Comparison of ENCODE assay signal across 13 cellular contexts in genomic region chr2:182426915-182427233, GRCh38. TPM values are rescaled to one million over a fixed set of nuclear protein-coding genes. Genes with fewer than 3 reads are reported as not detected.
DNase-seq lines count a peak whose midpoint lies in the region; ATAC-seq and TF ChIP-seq lines count a peak whose summit lies in the region.
"Had no signal": no experiment of that assay in that cellular context is flagged by ENCODE, and none has a peak within 500 bp of the region (broad histone marks: within the 10 kb centered on the region; RNA-seq: fewer than 3 reads in every experiment).

PDE1A (minus strand) TSS chr2:182427036.

- H3K9me3 ChIP-seq in gastroesophageal sphincter (no peaks in the 10 kb centered on the region), uterus (no peaks in the 10 kb centered on the region)

- H3K36me3 ChIP-seq in gastroesophageal sphincter = no peaks in the 10 kb centered on the region
- H3K36me3 ChIP-seq in uterus = no peaks in the 10 kb centered on the region

- no peak for TF ChIP-seq EP300 in gastroesophageal sphincter (IDR thresholded peaks at IDR 0.05)

- TF ChIP-seq CTCF in gastroesophageal sphincter (IDR thresholded peaks at IDR 0.05) (no peak), omental fat pad (IDR thresholded peaks at IDR 0.05) (no peak), uterus (IDR thresholded peaks at IDR 0.05) (no peak)

- no peaks in the 10 kb centered on the region for H3K4me1 ChIP-seq in gastroesophageal sphincter
- H3K4me1 ChIP-seq in uterus = no peaks in the 10 kb centered on the region

- H3K27ac ChIP-seq in gastroesophageal sphincter (peak within 1 kb of the TSS; percentile 59 to 67 (median 64)), uterus (peak within 1 kb of the TSS; percentile 71 to 78)
- H3K27ac ChIP-seq: RWPE1 had no signal

- H3K4me3 ChIP-seq in gastroesophageal sphincter (peak within 1 kb of the TSS; percentile 30 to 44), uterus (peak within 1 kb of the TSS; percentile 40 to 46)

- DNase-seq in DMS79 treated with DMSO at 0.1 percent for 48 hours (lab: John Stamatoyannopoulos, UW) (peak; percentile 13), DMS79 (lab: John Stamatoyannopoulos, UW) (no peak), omental fat pad (ENCODE audit: low spot score) (no peak), uterus (peak in 1 of 2 donors; percentile 16), NCI-H1048 (lab: John Stamatoyannopoulos, UW) (no peak), T1000 (lab: John Stamatoyannopoulos, UW) (no peak)
- DNase-seq: 8988T; NCI-H187; stimulated activated CD4-positive, alpha-beta T cell treated with anti-CD3 and anti-CD28 coated beads, Interleukin-12 subunit alpha, Interleukin-12 subunit beta, amount 100 ng/mL, for 4 hours had no signal

- WGBS in gastroesophageal sphincter (ENCODE audit: low coverage in 1 of 2), 2 donors = 16 to 42% methylated on average over 3 of the region's 3 CpGs

- no peak for TF ChIP-seq POLR2A in gastroesophageal sphincter (IDR thresholded peaks at IDR 0.05)
- TF ChIP-seq POLR2A in uterus (IDR thresholded peaks at IDR 0.05) = no peak

- intact Hi-C loops in uterus (cut with DNase I; ENCODE audit: low total_unique reads) = no loop called here

- ATAC-seq in gastroesophageal sphincter (peak; percentile 46), omental fat pad (ENCODE audit: low FRiP score) (peak; percentile 58), GM19463 (IDR thresholded peaks at IDR 0.05; ENCODE audit: unreplicated experiment) (no peak)
- ATAC-seq: activated T-helper 17 cell treated with anti-CD3 and anti-CD28 coated beads, Interleukin-2, amount 50 U/mL, for 72 hours had no signal

- H3K27me3 ChIP-seq in gastroesophageal sphincter (no peaks in the 10 kb centered on the region), uterus (no peaks in the 10 kb centered on the region)

RNA-seq across cellular contexts. Expression of gene PDE1A, which starts in this region (rescaled TPM):
- total RNA-seq in gastroesophageal sphincter (10 to 100 TPM in 3 of 4 donors, 1 to 10 TPM in 1; 7.2 to 17.2 (median 11.8) TPM), omental fat pad (10 to 100 TPM in 2 of 4 donors, 1 to 10 TPM in 2; 7.9 to 28.2 (median 13.1) TPM), uterus (10 to 100 TPM; 13.1 to 83.1 (median 27.3) TPM)
- total RNA-seq: activated T-helper 17 cell treated with anti-CD3 and anti-CD28 coated beads, Interleukin-2, amount 50 U/mL, for 72 hours had no signal
